ENCODE assay signal across 22 cellular contexts in genomic region chr4:184949020-184949419, GRCh38.
"Had no signal": no experiment of that assay in that cellular context is flagged by ENCODE, and none has a peak within 500 bp of the region (broad histone marks: within the 10 kb centered on the region; RNA-seq: fewer than 3 reads in every experiment).

No MANE protein-coding gene starts in this region.

- H3K36me3 ChIP-seq: MG63, Peyer's patch, SJCRH30 had no signal

- H3K27ac ChIP-seq: Peyer's patch, RWPE1, SJCRH30, VCaP had no signal

- H3K9ac ChIP-seq: SK-N-SH had no signal

- H3K4me2 ChIP-seq: SK-N-SH had no signal

- H3K4me1 ChIP-seq: Peyer's patch, SJCRH30 had no signal

- H3K27me3 ChIP-seq: MG63, Peyer's patch, SJCRH30 had no signal

- H3K9me3 ChIP-seq: MG63, Peyer's patch, SJCRH30, SK-N-SH had no signal

- DNase-seq: activated CD4-positive, alpha-beta memory T cell treated with anti-CD3 and anti-CD28 coated beads for 36 hours; activated CD4-positive, alpha-beta T cell treated with anti-CD3 and anti-CD28 coated beads, Interleukin-2, amount 10 ng/mL, durations not matched to agents 7 days and 5 days; activated CD4-positive, CD25-positive, alpha-beta regulatory T cell; activated effector memory CD4-positive, alpha-beta T cell treated with Interleukin-2 at 50 U/mL for 16 hours; activated naive CD4-positive, alpha-beta T cell; amniotic stem cell; MG63; MV-4-11; NCI-H1105; NCI-H1436; NCI-H1694 treated with DMSO at 0.1 percent for 48 hours; NCI-H2029 treated with DMSO at 0.1 percent for 48 hours; NCI-H345; NCI-H510A; NCI-H526 treated with DMSO at 0.1 percent for 48 hours; Right ventricle myocardium superior; SJCRH30; SK-N-SH; T-helper 1 cell had no signal

- H3K4me3 ChIP-seq: MG63, Peyer's patch, SJCRH30 had no signal
